ENCODE assay signal across 25 cellular contexts in the genomic region with DNA sequence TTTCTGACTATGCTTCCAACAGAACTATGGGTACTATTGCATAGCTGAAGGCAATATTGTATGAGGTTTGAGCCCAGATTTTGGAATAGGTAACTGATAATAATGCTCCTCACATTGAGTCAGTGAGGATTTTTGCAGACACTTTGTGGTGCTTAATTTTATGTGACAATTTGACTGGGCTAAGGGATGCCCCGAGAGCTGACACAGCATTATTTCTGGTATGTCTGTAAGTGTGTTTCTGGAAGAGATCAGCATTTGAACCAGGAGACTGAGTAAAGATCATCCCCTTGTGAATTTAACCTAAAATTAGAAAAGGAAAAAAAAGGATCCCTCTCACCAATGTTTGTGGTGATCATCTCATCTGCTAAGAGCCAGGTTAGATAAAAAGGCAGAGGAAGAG.
"Had no signal": no experiment of that assay in that cellular context is flagged by ENCODE, and none has a peak within 500 bp of the region (broad histone marks: within the 10 kb centered on the region; RNA-seq: fewer than 3 reads in every experiment).

No MANE protein-coding gene starts in this region.

- H3K4me1 ChIP-seq: tibial nerve, upper lobe of right lung had no signal

- FAIRE-seq: small intestine, urothelium cell line had no signal

- H3K9me3 ChIP-seq: mucosa of descending colon, ovary, upper lobe of right lung had no signal

- H3K4me3 ChIP-seq: heart right ventricle, hepatocyte, left ventricle myocardium inferior, lung, mucosa of descending colon, ovary, right atrium auricular region, sigmoid colon, tibial nerve, upper lobe of right lung had no signal

- H3K79me2 ChIP-seq: hepatocyte had no signal

- H2AFZ ChIP-seq: hepatocyte had no signal

- H3K27me3 Mint-ChIP-seq: progenitor cell of endocrine pancreas; stimulated activated memory B cell treated with anti-CD40 and anti-IgM and Interleukin-4, amounts not matched to agents 10 μg/mL and 1 μg/mL and 100 μg/mL, for 72 hours; stimulated activated naive CD8-positive, alpha-beta T cell treated with anti-CD3 and anti-CD28 coated beads, Interleukin-15, amount 100 ng/mL, for 72 hours had no signal

- H3K36me3 ChIP-seq: heart right ventricle, ovary, right atrium auricular region, sigmoid colon, tibial nerve, upper lobe of right lung had no signal

- H3K36me3 Mint-ChIP-seq: naive thymus-derived CD4-positive, alpha-beta T cell; natural killer cell treated with Interleukin-12 subunit alpha and Interleukin-12 subunit beta and Interleukin-15 and Interleukin-18, amount 100 ng/mL, for 72 hours; stimulated activated memory B cell treated with anti-CD40 and anti-IgM and Interleukin-4, amounts not matched to agents 10 μg/mL and 1 μg/mL and 100 μg/mL, for 72 hours had no signal

- H3K27me3 ChIP-seq: heart right ventricle, hepatocyte, ovary, right atrium auricular region, sigmoid colon, tibial nerve, upper lobe of right lung had no signal

- H3K9me3 Mint-ChIP-seq: natural killer cell treated with Interleukin-12 subunit alpha and Interleukin-12 subunit beta and Interleukin-15 and Interleukin-18, amount 100 ng/mL, for 72 hours had no signal

- H3K4me3 Mint-ChIP-seq: naive thymus-derived CD4-positive, alpha-beta T cell; natural killer cell treated with Interleukin-12 subunit alpha and Interleukin-12 subunit beta and Interleukin-15 and Interleukin-18, amount 100 ng/mL, for 72 hours; stimulated activated memory B cell treated with anti-CD40 and anti-IgM and Interleukin-4, amounts not matched to agents 10 μg/mL and 1 μg/mL and 100 μg/mL, for 72 hours; stimulated activated naive CD8-positive, alpha-beta T cell treated with anti-CD3 and anti-CD28 coated beads, Interleukin-15, amount 100 ng/mL, for 72 hours had no signal

- H3K27ac Mint-ChIP-seq: naive thymus-derived CD4-positive, alpha-beta T cell; natural killer cell treated with Interleukin-12 subunit alpha and Interleukin-12 subunit beta and Interleukin-15 and Interleukin-18, amount 100 ng/mL, for 72 hours; progenitor cell of endocrine pancreas; stimulated activated memory B cell treated with anti-CD40 and anti-IgM and Interleukin-4, amounts not matched to agents 10 μg/mL and 1 μg/mL and 100 μg/mL, for 72 hours; stimulated activated naive CD8-positive, alpha-beta T cell treated with anti-CD3 and anti-CD28 coated beads, Interleukin-15, amount 100 ng/mL, for 72 hours had no signal

- ATAC-seq: heart right ventricle; mucosa of descending colon; naive thymus-derived CD4-positive, alpha-beta T cell; natural killer cell treated with Interleukin-12 subunit alpha and Interleukin-12 subunit beta and Interleukin-15 and Interleukin-18, amount 100 ng/mL, for 72 hours; stimulated activated memory B cell treated with anti-CD40 and anti-IgM and Interleukin-4, amounts not matched to agents 10 μg/mL and 1 μg/mL and 100 μg/mL, for 72 hours; stimulated activated naive CD8-positive, alpha-beta T cell treated with anti-CD3 and anti-CD28 coated beads, Interleukin-15, amount 100 ng/mL, for 72 hours; upper lobe of right lung had no signal

- H3K27ac ChIP-seq: heart right ventricle, hepatocyte, left ventricle myocardium inferior, ovary, sigmoid colon, tibial nerve, upper lobe of right lung had no signal

- DNase-seq: heart right ventricle; islet precursor cell; left ventricle myocardium inferior; midbrain; mucosa of descending colon; naive thymus-derived CD4-positive, alpha-beta T cell; ovary; sigmoid colon; small intestine; stimulated activated CD4-positive, alpha-beta T cell treated with anti-CD3 and anti-CD28 coated beads, Interleukin-1b, Interleukin-23, amount 100 ng/mL, for 48 hours; stimulated activated CD4-positive, alpha-beta T cell treated with anti-CD3 and anti-CD28 coated beads, Interleukin-2, amount 100 ng/mL, for 48 hours; stimulated activated CD4-positive, alpha-beta T cell treated with anti-CD3 and anti-CD28 coated beads, Interleukin-4, amount 100 ng/mL, for 4 hours; stimulated activated CD8-positive, alpha-beta memory T cell treated with anti-CD3 and anti-CD28 coated beads, Interleukin-4, amount 100 ng/mL, for 48 hours; stimulated activated naive CD4-positive, alpha-beta T cell treated with Interleukin-2 at 50 U/mL for 16 hours; stimulated activated naive CD8-positive, alpha-beta T cell treated with anti-CD3 and anti-CD28 coated beads, Interleukin-15, amount 100 ng/mL, for 72 hours; substantia nigra; upper lobe of right lung had no signal

- H3K4me2 ChIP-seq: hepatocyte had no signal

- H3K4me1 Mint-ChIP-seq: naive thymus-derived CD4-positive, alpha-beta T cell; stimulated activated memory B cell treated with anti-CD40 and anti-IgM and Interleukin-4, amounts not matched to agents 10 μg/mL and 1 μg/mL and 100 μg/mL, for 72 hours had no signal
